In genomic region chr21:17231124-17231523, GRCh38 we compare ENCODE assay signal across 16 cellular contexts.
"Had no signal": no experiment of that assay in that cellular context is flagged by ENCODE, and none has a peak within 500 bp of the region (broad histone marks: within the 10 kb centered on the region; RNA-seq: fewer than 3 reads in every experiment).

No MANE protein-coding gene starts in this region.

- H3K27me3 ChIP-seq: stomach had no signal

- H3K27ac Mint-ChIP-seq: activated naive CD8-positive, alpha-beta T cell; dendritic cell treated with granulocyte-macrophage colony-stimulating factor and Interleukin-4, amounts not matched to agents 40 ng/mL and 50 ng/mL, for 4 days; effector memory CD8-positive, alpha-beta T cell; mesothelial cell of epicardium had no signal

- H3K36me3 ChIP-seq: stomach, thoracic aorta had no signal

- H3K4me1 Mint-ChIP-seq: brain; central memory CD8-positive, alpha-beta T cell; mesothelial cell of epicardium had no signal

- H3K36me3 Mint-ChIP-seq: activated naive CD8-positive, alpha-beta T cell; brain had no signal

- H3K4me1 ChIP-seq: stomach had no signal

- ATAC-seq: activated CD4-positive, CD25-positive, alpha-beta regulatory T cell treated with anti-CD3 and anti-CD28 coated beads, Interleukin-2, amount 50 U/mL, for 24 hours; effector memory CD8-positive, alpha-beta T cell had no signal

- H3K4me3 Mint-ChIP-seq: activated naive CD8-positive, alpha-beta T cell; brain; central memory CD8-positive, alpha-beta T cell; dendritic cell treated with granulocyte-macrophage colony-stimulating factor and Interleukin-4, amounts not matched to agents 40 ng/mL and 50 ng/mL, for 4 days; effector memory CD8-positive, alpha-beta T cell; mesothelial cell of epicardium had no signal

- H3K27me3 Mint-ChIP-seq: activated naive CD8-positive, alpha-beta T cell; central memory CD8-positive, alpha-beta T cell; dendritic cell treated with granulocyte-macrophage colony-stimulating factor and Interleukin-4, amounts not matched to agents 40 ng/mL and 50 ng/mL, for 4 days; effector memory CD8-positive, alpha-beta T cell had no signal

- DNase-seq: activated CD4-positive, alpha-beta T cell treated with anti-CD3 and anti-CD28 coated beads, Interleukin-2, amount 50 U/mL, for 48 hours; activated gamma-delta T cell; activated T-cell treated with anti-CD3 and anti-CD28 coated beads, Interleukin-2, amount 50 U/mL, for 48 hours; effector memory CD8-positive, alpha-beta T cell; hippocampal formation; kidney glomerular epithelial cell; retina; stomach had no signal

- H3K27ac ChIP-seq: skin epidermis, stomach, thoracic aorta had no signal

- H3K4me3 ChIP-seq: skin epidermis, stomach, thoracic aorta had no signal
